Comparison of ENCODE assay signal across 1 cellular context in the genomic region with DNA sequence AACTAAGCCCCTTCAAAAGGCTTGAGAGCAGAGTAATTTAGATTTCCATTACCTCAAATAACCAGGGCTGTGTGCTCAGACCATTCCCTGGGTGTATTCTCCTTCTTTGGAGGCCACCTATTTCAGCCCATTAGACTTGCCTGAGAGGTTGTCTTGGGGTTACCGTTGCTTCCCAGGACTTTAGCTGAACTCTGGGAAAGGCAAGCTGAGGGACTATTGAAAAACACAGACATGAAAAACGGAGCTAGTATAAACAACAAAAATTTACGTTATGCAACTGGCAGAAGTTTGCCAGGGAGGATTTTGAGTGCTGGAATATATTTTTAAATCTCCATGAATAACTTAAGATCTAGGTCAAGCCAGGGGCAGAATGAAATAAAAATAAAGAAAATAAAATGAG.
TF ChIP-seq lines count a peak whose summit lies in the region.

No MANE protein-coding gene starts in this region.

TF ChIP-seq in GM23338, 12 proteins besides CTCF, POLR2A, EP300 and RAD21 (continued from another document):
- TF ChIP-seq, protein P1, sequence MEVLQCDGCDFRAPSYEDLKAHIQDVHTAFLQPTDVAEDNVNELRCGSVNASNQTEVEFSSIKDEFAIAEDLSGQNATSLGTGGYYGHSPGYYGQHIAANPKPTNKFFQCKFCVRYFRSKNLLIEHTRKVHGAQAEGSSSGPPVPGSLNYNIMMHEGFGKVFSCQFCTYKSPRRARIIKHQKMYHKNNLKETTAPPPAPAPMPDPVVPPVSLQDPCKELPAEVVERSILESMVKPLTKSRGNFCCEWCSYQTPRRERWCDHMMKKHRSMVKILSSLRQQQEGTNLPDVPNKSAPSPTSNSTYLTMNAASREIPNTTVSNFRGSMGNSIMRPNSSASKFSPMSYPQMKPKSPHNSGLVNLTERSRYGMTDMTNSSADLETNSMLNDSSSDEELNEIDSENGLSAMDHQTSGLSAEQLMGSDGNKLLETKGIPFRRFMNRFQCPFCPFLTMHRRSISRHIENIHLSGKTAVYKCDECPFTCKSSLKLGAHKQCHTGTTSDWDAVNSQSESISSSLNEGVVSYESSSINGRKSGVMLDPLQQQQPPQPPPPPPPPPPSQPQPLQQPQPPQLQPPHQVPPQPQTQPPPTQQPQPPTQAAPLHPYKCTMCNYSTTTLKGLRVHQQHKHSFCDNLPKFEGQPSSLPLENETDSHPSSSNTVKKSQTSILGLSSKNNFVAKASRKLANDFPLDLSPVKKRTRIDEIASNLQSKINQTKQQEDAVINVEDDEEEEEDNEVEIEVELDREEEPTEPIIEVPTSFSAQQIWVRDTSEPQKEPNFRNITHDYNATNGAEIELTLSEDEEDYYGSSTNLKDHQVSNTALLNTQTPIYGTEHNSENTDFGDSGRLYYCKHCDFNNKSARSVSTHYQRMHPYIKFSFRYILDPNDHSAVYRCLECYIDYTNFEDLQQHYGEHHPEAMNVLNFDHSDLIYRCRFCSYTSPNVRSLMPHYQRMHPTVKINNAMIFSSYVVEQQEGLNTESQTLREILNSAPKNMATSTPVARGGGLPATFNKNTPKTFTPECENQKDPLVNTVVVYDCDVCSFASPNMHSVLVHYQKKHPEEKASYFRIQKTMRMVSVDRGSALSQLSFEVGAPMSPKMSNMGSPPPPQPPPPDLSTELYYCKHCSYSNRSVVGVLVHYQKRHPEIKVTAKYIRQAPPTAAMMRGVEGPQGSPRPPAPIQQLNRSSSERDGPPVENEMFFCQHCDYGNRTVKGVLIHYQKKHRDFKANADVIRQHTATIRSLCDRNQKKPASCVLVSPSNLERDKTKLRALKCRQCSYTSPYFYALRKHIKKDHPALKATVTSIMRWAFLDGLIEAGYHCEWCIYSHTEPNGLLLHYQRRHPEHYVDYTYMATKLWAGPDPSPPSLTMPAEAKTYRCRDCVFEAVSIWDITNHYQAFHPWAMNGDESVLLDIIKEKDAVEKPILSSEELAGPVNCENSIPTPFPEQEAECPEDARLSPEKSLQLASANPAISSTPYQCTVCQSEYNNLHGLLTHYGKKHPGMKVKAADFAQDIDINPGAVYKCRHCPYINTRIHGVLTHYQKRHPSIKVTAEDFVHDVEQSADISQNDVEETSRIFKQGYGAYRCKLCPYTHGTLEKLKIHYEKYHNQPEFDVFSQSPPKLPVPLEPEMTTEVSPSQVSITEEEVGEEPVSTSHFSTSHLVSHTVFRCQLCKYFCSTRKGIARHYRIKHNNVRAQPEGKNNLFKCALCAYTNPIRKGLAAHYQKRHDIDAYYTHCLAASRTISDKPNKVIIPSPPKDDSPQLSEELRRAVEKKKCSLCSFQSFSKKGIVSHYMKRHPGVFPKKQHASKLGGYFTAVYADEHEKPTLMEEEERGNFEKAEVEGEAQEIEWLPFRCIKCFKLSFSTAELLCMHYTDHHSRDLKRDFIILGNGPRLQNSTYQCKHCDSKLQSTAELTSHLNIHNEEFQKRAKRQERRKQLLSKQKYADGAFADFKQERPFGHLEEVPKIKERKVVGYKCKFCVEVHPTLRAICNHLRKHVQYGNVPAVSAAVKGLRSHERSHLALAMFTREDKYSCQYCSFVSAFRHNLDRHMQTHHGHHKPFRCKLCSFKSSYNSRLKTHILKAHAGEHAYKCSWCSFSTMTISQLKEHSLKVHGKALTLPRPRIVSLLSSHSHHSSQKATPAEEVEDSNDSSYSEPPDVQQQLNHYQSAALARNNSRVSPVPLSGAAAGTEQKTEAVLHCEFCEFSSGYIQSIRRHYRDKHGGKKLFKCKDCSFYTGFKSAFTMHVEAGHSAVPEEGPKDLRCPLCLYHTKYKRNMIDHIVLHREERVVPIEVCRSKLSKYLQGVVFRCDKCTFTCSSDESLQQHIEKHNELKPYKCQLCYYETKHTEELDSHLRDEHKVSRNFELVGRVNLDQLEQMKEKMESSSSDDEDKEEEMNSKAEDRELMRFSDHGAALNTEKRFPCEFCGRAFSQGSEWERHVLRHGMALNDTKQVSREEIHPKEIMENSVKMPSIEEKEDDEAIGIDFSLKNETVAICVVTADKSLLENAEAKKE (CRISPR knock-in tag; IDR thresholded peaks at IDR 0.05), result no peak
- TF ChIP-seq CREB1 (CRISPR knock-in tag; IDR thresholded peaks at IDR 0.05; ENCODE audit: low read depth), result no peak
- TF ChIP-seq ZNF114 (CRISPR knock-in tag; IDR thresholded peaks at IDR 0.05), result no peak
- no peak for TF ChIP-seq EZH2phosphoT487 (IDR thresholded peaks at IDR 0.05; ENCODE audit: unreplicated experiment)
- TF ChIP-seq ZNF331 (CRISPR knock-in tag; IDR thresholded peaks at IDR 0.05; ENCODE audit: low read depth), result no peak
